In genomic region chrX:135477576-135477975, GRCh38 we compare ENCODE assay signal across 7 cellular contexts. TPM values are rescaled to one million over a fixed set of nuclear protein-coding genes. Genes with fewer than 3 reads are reported as not detected.
DNase-seq lines count a peak whose midpoint lies in the region; FAIRE-seq and TF ChIP-seq lines count a peak whose summit lies in the region.

No MANE protein-coding gene starts in this region.

- FAIRE-seq in GM19239 (lab: Jason Lieb, UNC) = no peak

- peak; percentile 23 for TF ChIP-seq CTCF in astrocyte of the cerebellum (IDR thresholded peaks at IDR 0.05; ENCODE audit: low read depth, low read length, missing control alignments)

- DNase-seq in G401 (ENCODE audit: low spot score) = peak; percentile 58
- peak; percentile 64 to 74 for DNase-seq in Kasumi-1 (lab: John Stamatoyannopoulos, UW)
- DNase-seq in SHP77 (lab: John Stamatoyannopoulos, UW) = peak; percentile 25 to 69
- peak; percentile 44 for DNase-seq in astrocyte of the cerebellum (ENCODE audit: low read depth)
- DNase-seq in iPS-NIHi11 (ENCODE audit: low spot score) = peak; percentile 51
- peak; percentile 26 to 35 for DNase-seq in stimulated activated CD4-positive, alpha-beta T cell treated with anti-CD3 and anti-CD28 coated beads, Interleukin-2, amount 100 ng/mL, for 24 hours
- no peak for DNase-seq in GM19239 (ENCODE audit: insufficient read length, low spot score)

- in situ Hi-C loops in G401 (cut with HindIII; ENCODE audit: low sequenced_read_pairs) (no loop called here), astrocyte of the cerebellum (cut with HindIII; ENCODE audit: low sequenced_read_pairs) (no loop called here)

- no peak overlapping the region for H3K4me3 ChIP-seq in astrocyte of the cerebellum (ENCODE audit: low read depth, low read length)

RNA-seq across cellular contexts. Expression of gene INTS6L, which starts 42.9 kb away (rescaled TPM):
- 9.8 and 10.3 TPM in 2 replicates for total RNA-seq in G401 (2014; rRNA removed; shearing (Covaris generic))

RNA-seq across cellular contexts. Expression of gene SMIM10L2A, which starts 55.8 kb away (rescaled TPM):
- not detected in 2 replicates for total RNA-seq in G401 (2014; rRNA removed; shearing (Covaris generic))
